Comparison of ENCODE assay signal across 8 cellular contexts in genomic region chr4:8157944-8158709, GRCh38. TPM values are rescaled to one million over a fixed set of nuclear protein-coding genes. Genes with fewer than 3 reads are reported as not detected.
A peak's percentile ranks its signal among the peaks of the same experiment; 100 is the strongest.
DNase-seq lines count a peak whose midpoint lies in the region; ATAC-seq and TF ChIP-seq lines count a peak whose summit lies in the region.

No MANE protein-coding gene starts in this region.

- H3K4me1 ChIP-seq in KMS-11 (ENCODE audit: low read depth, poor library complexity, severe bottlenecking): no peaks in the 10 kb centered on the region
- H3K4me1 ChIP-seq in effector memory CD4-positive, alpha-beta T cell (ENCODE audit: control insufficient read depth, insufficient read depth, low read length, poor library complexity, severe bottlenecking): peaks cover 15% of the 10 kb centered on the region

- H3K4me3 ChIP-seq in KMS-11 (IDR thresholded peaks at IDR 0.05; ENCODE audit: insufficient read depth, low read depth, low read length): no peak overlapping the region
- H3K4me3 ChIP-seq in effector memory CD4-positive, alpha-beta T cell (ENCODE audit: insufficient read depth, low read depth, low read length, poor library complexity, severe bottlenecking): peak overlapping the region; percentile 91

- no peaks in the 10 kb centered on the region for H3K9me3 ChIP-seq in CD4-positive, alpha-beta T cell (ENCODE audit: control insufficient read depth, low read length)
- no peaks in the 10 kb centered on the region for H3K9me3 ChIP-seq in effector memory CD4-positive, alpha-beta T cell (ENCODE audit: control insufficient read depth, low read length)

- peak overlapping the region; percentile 81 for H3K4me3 Mint-ChIP-seq in CD4-positive, alpha-beta T cell
- peak overlapping the region; percentile 29 to 76 (median 68) for H3K4me3 Mint-ChIP-seq in nephron

- H3K27ac ChIP-seq in CD4-positive, alpha-beta T cell (ENCODE audit: low read depth, low read length): no peak overlapping the region
- no peak overlapping the region for H3K27ac ChIP-seq in KMS-11
- no peak overlapping the region for H3K27ac ChIP-seq in effector memory CD4-positive, alpha-beta T cell (ENCODE audit: insufficient read depth, low read length, poor library complexity, severe bottlenecking)

- CTCF ChIA-PET in CD4-positive, alpha-beta T cell (lab: Charles Lee): interaction anchor here (2.3 kb wide), 1 partner anchor 19 kb away, joined by 10 read pairs; no protein-coding TSS in a partner anchor

- H3K4me1 Mint-ChIP-seq in CD4-positive, alpha-beta T cell (ENCODE audit: low read depth): peaks cover 18% of the 10 kb centered on the region
- H3K4me1 Mint-ChIP-seq in nephron: peaks cover 10% of the 10 kb centered on the region

- intact Hi-C loops in CD4-positive, alpha-beta T cell (cut with DNase I, micrococcal nuclease): loop anchor here (2.0 to 5.0 kb wide), 5 partner anchors 43 to 1886 kb away; partner anchors contain the start of genes ACOX3 (in 2 of the 2), TRMT44 (in 2 of the 2) and AFAP1 (in 1 of the 2)

- no peaks in the 10 kb centered on the region for H3K27me3 Mint-ChIP-seq in CD4-positive, alpha-beta T cell
- H3K27me3 Mint-ChIP-seq in nephron (ENCODE audit: low read depth): peaks cover 67% of the 10 kb centered on the region

- no peaks in the 10 kb centered on the region for H3K79me2 ChIP-seq in KMS-11 (ENCODE audit: insufficient read depth, low read depth)

- H3K4me2 ChIP-seq in KMS-11: peak overlapping the region; percentile 25; the same call in 1 of the 2 replicates

- no peak overlapping the region for H3K27ac Mint-ChIP-seq in CD4-positive, alpha-beta T cell
- no peak overlapping the region for H3K27ac Mint-ChIP-seq in nephron

- POLR2A ChIA-PET in CD4-positive, alpha-beta T cell (lab: Charles Lee): interaction anchor here (1.0 to 3.4 kb wide), 3 partner anchors 41 to 71 kb away, joined by 4 to 20 read pairs (median 5); partner anchors contain the start of gene SH3TC1

- no peaks in the 10 kb centered on the region for H4K20me1 ChIP-seq in KMS-11 (ENCODE audit: insufficient read depth)

- H3K9me3 Mint-ChIP-seq in CD4-positive, alpha-beta T cell: no peaks in the 10 kb centered on the region
- H3K9me3 Mint-ChIP-seq in nephron: no peaks in the 10 kb centered on the region

- TF ChIP-seq CTCF in CD4-positive, alpha-beta T cell (IDR thresholded peaks at IDR 0.05): no peak
- TF ChIP-seq CTCF in KMS-11 (conservative IDR thresholded peaks at IDR 0.05; ENCODE audit: low read depth, low read length): no peak
- TF ChIP-seq CTCF in nephron (IDR thresholded peaks at IDR 0.05; ENCODE audit: unreplicated experiment in 3 of 3): no peak

- peak overlapping the region; percentile 47; the same call in 1 of the 2 replicates for H2AFZ ChIP-seq in KMS-11 (ENCODE audit: low read depth)

- DNase-seq in CD4-positive, alpha-beta T cell: peak in 1 of 10 experiments; percentile 9
- no peak for DNase-seq in effector memory CD4-positive, alpha-beta T cell
- DNase-seq in NCI-H1694 treated with DMSO at 0.1 percent for 48 hours (lab: John Stamatoyannopoulos, UW): no peak
- no peak for DNase-seq in T1000 (lab: John Stamatoyannopoulos, UW)
- no peak for DNase-seq in AML-193 (lab: John Stamatoyannopoulos, UW)

- ATAC-seq in CD4-positive, alpha-beta T cell (ENCODE audit: poor library complexity): no peak
- ATAC-seq in HG03175 (IDR thresholded peaks at IDR 0.05; ENCODE audit: unreplicated experiment): no peak

- H3K36me3 Mint-ChIP-seq in CD4-positive, alpha-beta T cell (ENCODE audit: low read depth): peaks cover 5% of the 10 kb centered on the region
- no peaks in the 10 kb centered on the region for H3K36me3 Mint-ChIP-seq in nephron (ENCODE audit: low read depth)

- H3K36me3 ChIP-seq in KMS-11 (ENCODE audit: insufficient read depth): no peaks in the 10 kb centered on the region
- H3K36me3 ChIP-seq in effector memory CD4-positive, alpha-beta T cell (ENCODE audit: control insufficient read depth, insufficient read depth, low read length): no peaks in the 10 kb centered on the region

- H3K9ac ChIP-seq in KMS-11: no peak overlapping the region

- no peaks in the 10 kb centered on the region for H3K27me3 ChIP-seq in CD4-positive, alpha-beta T cell (ENCODE audit: control insufficient read depth, insufficient read depth, low read length)
- no peaks in the 10 kb centered on the region for H3K27me3 ChIP-seq in KMS-11 (ENCODE audit: insufficient read depth, low read depth)
- H3K27me3 ChIP-seq in effector memory CD4-positive, alpha-beta T cell (replicated peaks; ENCODE audit: control insufficient read depth, insufficient read depth, low read length, poor library complexity, severe bottlenecking): no peaks in the 10 kb centered on the region

RNA-seq across cellular contexts. Expression of gene ABLIM2, which starts 0.5 kb away (rescaled TPM):
- total RNA-seq in CD4-positive, alpha-beta T cell: 1 to 10 TPM; 2.5 to 2.7 TPM

RNA-seq across cellular contexts. Expression of gene SH3TC1, which starts 41.0 kb away (rescaled TPM):
- 100 to 1,000 TPM; 119 to 127 TPM for total RNA-seq in CD4-positive, alpha-beta T cell
